ENCODE assay signal across 22 cellular contexts in the genomic region with DNA sequence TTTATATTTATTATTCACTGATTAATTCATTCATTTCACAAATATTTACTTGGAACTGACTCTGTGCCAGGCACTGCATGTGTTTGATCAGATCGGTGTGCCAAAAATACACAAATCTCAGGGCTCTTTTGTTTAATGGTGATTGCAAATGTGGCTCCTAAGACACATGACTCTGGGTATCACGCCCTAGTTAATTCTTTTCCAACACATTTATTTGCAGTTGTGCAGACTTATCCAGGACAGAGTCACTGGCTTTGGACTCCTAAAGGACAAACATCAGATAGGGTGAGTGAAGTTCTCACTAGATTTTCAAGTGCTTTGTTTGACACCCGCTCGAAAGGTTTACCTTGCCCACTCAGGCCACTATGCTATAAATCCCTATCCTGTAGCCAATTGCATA.
DNase-seq lines count a peak whose midpoint lies in the region; ATAC-seq and TF ChIP-seq lines count a peak whose summit lies in the region.
"Had no signal": no experiment of that assay in that cellular context is flagged by ENCODE, and none has a peak within 500 bp of the region (broad histone marks: within the 10 kb centered on the region; RNA-seq: fewer than 3 reads in every experiment).

No MANE protein-coding gene starts in this region.

- no peaks in the 10 kb centered on the region for H3K27me3 ChIP-seq in gastrocnemius medialis
- H3K27me3 ChIP-seq: BE2C; BLaER1 treated with 17β-estradiol and CSF1 and Interleukin-3, amounts not matched to agents 10 nM and 100 nM had no signal

- ATAC-seq in gastrocnemius medialis, result no peak
- ATAC-seq: A549 had no signal

- TF ChIP-seq CTCF in LNCaP clone FGC (IDR thresholded peaks at IDR 0.05; ENCODE audit: control insufficient read depth, extremely low read depth, insufficient read depth) (no peak), gastrocnemius medialis (IDR thresholded peaks at IDR 0.05 in 4 of 5, conservative IDR thresholded peaks at IDR 0.05 in 1 of 5) (no peak)

- H3K4me3 ChIP-seq in LNCaP clone FGC (ENCODE audit: low read depth, low read length) (no peak overlapping the region), gastrocnemius medialis (no peak overlapping the region)
- H3K4me3 ChIP-seq: A549; BLaER1 treated with 17β-estradiol and CSF1 and Interleukin-3, amounts not matched to agents 10 nM and 100 nM; HAP-1 had no signal

- H3K27ac ChIP-seq in gastrocnemius medialis, result no peak overlapping the region
- H3K27ac ChIP-seq: A549; BLaER1 treated with 17β-estradiol and CSF1 and Interleukin-3, amounts not matched to agents 10 nM and 100 nM had no signal

- H3K9me3 ChIP-seq in gastrocnemius medialis, result no peaks in the 10 kb centered on the region
- H3K9me3 ChIP-seq: A549, BE2C, HAP-1 had no signal

- TF ChIP-seq POLR2A in gastrocnemius medialis (IDR thresholded peaks at IDR 0.05), result no peak

- DNase-seq in NCI-H748 (lab: John Stamatoyannopoulos, UW; ENCODE audit: unreplicated experiment) (peak; percentile 20), NCI-H748 treated with DMSO at 0.1 percent for 48 hours (lab: John Stamatoyannopoulos, UW) (no peak), LNCaP clone FGC (ENCODE audit: low read depth) (peak; percentile 19), NCI-H774 (lab: John Stamatoyannopoulos, UW) (peak; percentile 16), mucosa of gallbladder (ENCODE audit: low spot score) (peak; percentile 15), gastrocnemius medialis (no peak), NCI-H2107 treated with DMSO at 0.1 percent for 48 hours (lab: John Stamatoyannopoulos, UW; ENCODE audit: unreplicated experiment) (no peak), DMS114 treated with DMSO at 0.1 percent for 48 hours (lab: John Stamatoyannopoulos, UW; ENCODE audit: unreplicated experiment) (no peak)
- DNase-seq: 8988T; ACHN; AML-193; BE2C; CD4-positive, alpha-beta T cell; CD8-positive, alpha-beta memory T cell; DMS 273 treated with DMSO at 0.1 percent for 48 hours; DMS53; GF-D8; GOT3; HFFc6 had no signal

- no peaks in the 10 kb centered on the region for H3K4me1 ChIP-seq in gastrocnemius medialis
- H3K4me1 ChIP-seq: BE2C; BLaER1 treated with 17β-estradiol and CSF1 and Interleukin-3, amounts not matched to agents 10 nM and 100 nM; HAP-1 had no signal

- intact Hi-C loops in gastrocnemius medialis (cut with DNase I; ENCODE audit: low total_unique reads), result no loop called here

- in situ Hi-C loops in gastrocnemius medialis (cut with MboI; ENCODE audit: low sequenced_read_pairs in 4 of 4), result no loop called here

- H3K36me3 ChIP-seq in gastrocnemius medialis, result no peaks in the 10 kb centered on the region
- H3K36me3 ChIP-seq: BE2C; BLaER1 treated with 17β-estradiol and CSF1 and Interleukin-3, amounts not matched to agents 10 nM and 100 nM; HAP-1 had no signal

Comparison
In these comparisons a context has a peak if more than half of its experiments do, and no peak if none do; other contexts are left out.
1. DNase-seq: peak in NCI-H748 (single experiment), LNCaP clone FGC (single experiment), NCI-H774 (single experiment) and mucosa of gallbladder (single experiment); none in NCI-H748 treated with DMSO at 0.1 percent for 48 hours (single experiment), gastrocnemius medialis (0 of 2), NCI-H2107 treated with DMSO at 0.1 percent for 48 hours (single experiment) and DMS114 treated with DMSO at 0.1 percent for 48 hours (single experiment).